ENCODE assay signal across 12 cellular contexts in genomic region chr3:132448211-132448961, GRCh38. TPM values are rescaled to one million over a fixed set of nuclear protein-coding genes. Genes with fewer than 3 reads are reported as not detected.
DNase-seq lines count a peak whose midpoint lies in the region; ATAC-seq, FAIRE-seq and TF ChIP-seq lines count a peak whose summit lies in the region.
"Had no signal": no experiment of that assay in that cellular context is flagged by ENCODE, and none has a peak within 500 bp of the region (broad histone marks: within the 10 kb centered on the region; RNA-seq: fewer than 3 reads in every experiment).

No MANE protein-coding gene starts in this region.

- no peak overlapping the region for H3K18ac ChIP-seq in mesendoderm (ENCODE audit: low read length)

- no peak for TF ChIP-seq POLR2A in stomach (IDR thresholded peaks at IDR 0.05)

- H3K4me3 Mint-ChIP-seq in astrocyte (ENCODE audit: unreplicated experiment) = no peak overlapping the region
- H3K4me3 Mint-ChIP-seq: activated T-helper 1 cell treated with anti-CD3 and anti-CD28 coated beads, Interleukin-12 subunit alpha, Interleukin-12 subunit beta, Interleukin-2, Interleukin-4 antibody, amounts not matched to agents 30 ng/mL and 10 ng/mL and 1 ng/mL, durations not matched to agents 14 hours and 24 hours and 36 hours; IgD-negative memory B cell had no signal

- no peaks in the 10 kb centered on the region for H3K27me3 Mint-ChIP-seq in astrocyte (ENCODE audit: low read depth, unreplicated experiment)
- H3K27me3 Mint-ChIP-seq: IgD-negative memory B cell had no signal

- H2BK120ac ChIP-seq in mesendoderm (ENCODE audit: low read depth, low read length) = no peak overlapping the region

- H4K5ac ChIP-seq in mesendoderm (ENCODE audit: low read length) = no peak overlapping the region

- no peaks in the 10 kb centered on the region for H3K27me3 ChIP-seq in astrocyte (ENCODE audit: insufficient read depth, low read length)
- H3K27me3 ChIP-seq in stomach = no peaks in the 10 kb centered on the region
- H3K27me3 ChIP-seq in mesendoderm (ENCODE audit: insufficient read depth, low read length, poor library complexity) = no peaks in the 10 kb centered on the region

- H2BK15ac ChIP-seq in mesendoderm (replicated peaks; ENCODE audit: low read depth) = no peak overlapping the region

- peaks cover 2% of the 10 kb centered on the region for H3K79me1 ChIP-seq in mesendoderm (ENCODE audit: low read length)

- H2AK5ac ChIP-seq in mesendoderm (ENCODE audit: low read length) = no peak overlapping the region

- no peaks in the 10 kb centered on the region for H3K9me3 ChIP-seq in astrocyte (ENCODE audit: insufficient read depth, low read depth, low read length)
- no peaks in the 10 kb centered on the region for H3K9me3 ChIP-seq in stomach

- WGBS in stomach, 5 donors = 37 to 58% (median 46%) methylated on average over 6 of the region's 6 CpGs
- WGBS in mesendoderm (ENCODE audit: extremely low coverage, insufficient coverage, low lambda C conversion rate) = no CpG with 5 or more reads among the region's 6 CpGs

- peaks cover 7% of the 10 kb centered on the region for H3K4me1 Mint-ChIP-seq in astrocyte (ENCODE audit: low read depth, unreplicated experiment)

- intact Hi-C loops in left ventricle myocardium superior (cut with micrococcal nuclease) (no loop called here), stomach (cut with DNase I; ENCODE audit: low total_unique reads) (no loop called here)

- no peak overlapping the region for H2BK5ac ChIP-seq in mesendoderm (ENCODE audit: low read length)

- ATAC-seq in GM21723 (IDR thresholded peaks at IDR 0.05; ENCODE audit: unreplicated experiment) (peak; percentile 51), left ventricle myocardium superior (peak; percentile 77), HG02763 (IDR thresholded peaks at IDR 0.05; ENCODE audit: unreplicated experiment) (no peak), HG02973 (IDR thresholded peaks at IDR 0.05; ENCODE audit: unreplicated experiment) (no peak)

- FAIRE-seq in astrocyte (lab: Jason Lieb, UNC) = peak; percentile 5

- TF ChIP-seq CTCF in astrocyte (IDR thresholded peaks at IDR 0.05; ENCODE audit: insufficient read depth, low read depth, low read length) (no peak), stomach (IDR thresholded peaks at IDR 0.05) (no peak)

- H3K4me3 ChIP-seq in astrocyte (ENCODE audit: insufficient read depth, low read depth, low read length) = no peak overlapping the region
- no peak overlapping the region for H3K4me3 ChIP-seq in stomach
- no peak overlapping the region for H3K4me3 ChIP-seq in mesendoderm (ENCODE audit: low read length)

- H3K27ac Mint-ChIP-seq in astrocyte (ENCODE audit: unreplicated experiment) = no peak overlapping the region
- H3K27ac Mint-ChIP-seq: activated T-helper 1 cell treated with anti-CD3 and anti-CD28 coated beads, Interleukin-12 subunit alpha, Interleukin-12 subunit beta, Interleukin-2, Interleukin-4 antibody, amounts not matched to agents 30 ng/mL and 10 ng/mL and 1 ng/mL, durations not matched to agents 14 hours and 24 hours and 36 hours; IgD-negative memory B cell had no signal

- no peak for TF ChIP-seq EP300 in stomach (IDR thresholded peaks at IDR 0.05)

- H3K4me2 ChIP-seq in astrocyte (ENCODE audit: low read length) (peak overlapping the region; percentile 16), mesendoderm (ENCODE audit: low read length) (no peak overlapping the region)

- no peak overlapping the region for H2AFZ ChIP-seq in astrocyte (ENCODE audit: low read depth, low read length)

- H3K4ac ChIP-seq in mesendoderm (ENCODE audit: low read depth, low read length) = no peak overlapping the region

- no peak overlapping the region for H3K56ac ChIP-seq in mesendoderm (ENCODE audit: low read length)

- H3K9me3 Mint-ChIP-seq in astrocyte (ENCODE audit: unreplicated experiment) = no peaks in the 10 kb centered on the region
- H3K9me3 Mint-ChIP-seq: activated T-helper 1 cell treated with anti-CD3 and anti-CD28 coated beads, Interleukin-12 subunit alpha, Interleukin-12 subunit beta, Interleukin-2, Interleukin-4 antibody, amounts not matched to agents 30 ng/mL and 10 ng/mL and 1 ng/mL, durations not matched to agents 14 hours and 24 hours and 36 hours; IgD-negative memory B cell had no signal

- H4K20me1 ChIP-seq in astrocyte (ENCODE audit: insufficient read depth, low read length) = peaks cover 8% of the 10 kb centered on the region

- H3K4me1 ChIP-seq in astrocyte (ENCODE audit: insufficient read depth, low read length) (peaks cover 12% of the 10 kb centered on the region), stomach (peaks cover 0 to 58% (median 30%) of the 10 kb centered on the region in 4 donors), mesendoderm (ENCODE audit: control insufficient read depth, low read depth, low read length) (no peaks in the 10 kb centered on the region)

- no peak overlapping the region for H3K23ac ChIP-seq in mesendoderm (ENCODE audit: low read length)

- H3K9ac ChIP-seq in astrocyte (ENCODE audit: low read length) (no peak overlapping the region), mesendoderm (ENCODE audit: low read length) (no peak overlapping the region)

- no peak overlapping the region for H4K8ac ChIP-seq in mesendoderm (ENCODE audit: low read depth, low read length)

- peaks cover 3% of the 10 kb centered on the region for H3K36me3 Mint-ChIP-seq in astrocyte (ENCODE audit: low read depth, unreplicated experiment)

- H3K36me3 ChIP-seq in astrocyte (ENCODE audit: insufficient read depth, low read length) (peaks cover 23% of the 10 kb centered on the region), stomach (peaks cover 0 to 33% (median 27%) of the 10 kb centered on the region in 4 donors), mesendoderm (ENCODE audit: control insufficient read depth, insufficient read depth, low read length) (no peaks in the 10 kb centered on the region)

- peak; percentile 39 for DNase-seq in astrocyte (ENCODE audit: low read depth)
- peak; percentile 54 for DNase-seq in left ventricle myocardium superior
- DNase-seq in stomach = peak; percentile 28
- no peak for DNase-seq in MV-4-11 (lab: John Stamatoyannopoulos, UW)
- no peak for DNase-seq in mesendoderm
- DNase-seq: Calu3, NCI-H774 had no signal

- H3K27ac ChIP-seq in astrocyte (ENCODE audit: low read depth, low read length) (peak overlapping the region; percentile 9), stomach (peak overlapping the region in 3 of 5 donors; percentile 7 to 50 (median 12)), mesendoderm (ENCODE audit: low read depth, low read length) (no peak overlapping the region)

- H3K79me2 ChIP-seq in astrocyte (ENCODE audit: insufficient read depth, low read length) = peaks cover 33% of the 10 kb centered on the region
- no peaks in the 10 kb centered on the region for H3K79me2 ChIP-seq in mesendoderm (ENCODE audit: control insufficient read depth, insufficient read depth, low read length)

RNA-seq across cellular contexts. Expression of gene DNAJC13, which starts 31.1 kb away (rescaled TPM):
- 38.5 and 41.0 TPM in 2 replicates for total RNA-seq in astrocyte
- 30.3 TPM for total RNA-seq in left ventricle myocardium superior
- 100 to 1,000 TPM in 1 of 5 donors, 10 to 100 TPM in 4; 35.0 to 197 (median 58.8) TPM for total RNA-seq in stomach
- polyA plus RNA-seq in stomach = 1 to 10 TPM; 6.5 to 8.9 (median 8.1) TPM
- polyA plus RNA-seq in mesendoderm (2013, experiment 1 of 2) = 11.2 TPM
- 10.7 TPM for polyA plus RNA-seq in mesendoderm (2013, experiment 2 of 2)

Comparison
In these comparisons a context has a peak if more than half of its experiments do, and no peak if none do; other contexts are left out.
1. ATAC-seq: peak in GM21723 (single experiment) and left ventricle myocardium superior (single experiment); none in HG02763 (single experiment) and HG02973 (single experiment).
2. DNase-seq: peak in astrocyte (single experiment), left ventricle myocardium superior (single experiment) and stomach (single experiment); none in MV-4-11 (single experiment) and mesendoderm (single experiment).